23 cellular contexts compared by ENCODE assay signal in the genomic region with DNA sequence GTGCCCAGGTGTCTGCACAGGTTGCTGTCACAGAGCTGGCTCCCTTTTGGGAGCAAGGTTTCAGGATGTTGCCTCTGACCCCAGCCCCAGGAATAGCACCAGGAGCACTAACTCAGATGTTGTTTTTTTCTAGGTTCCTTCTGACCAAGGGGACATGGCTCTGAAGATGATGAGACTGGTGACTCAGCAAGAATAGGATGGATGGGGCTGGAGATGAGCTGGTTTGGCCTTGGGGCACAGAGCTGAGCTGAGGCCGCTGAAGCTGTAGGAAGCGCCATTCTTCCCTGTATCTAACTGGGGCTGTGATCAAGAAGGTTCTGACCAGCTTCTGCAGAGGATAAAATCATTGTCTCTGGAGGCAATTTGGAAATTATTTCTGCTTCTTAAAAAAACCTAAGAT. TPM values are rescaled to one million over a fixed set of nuclear protein-coding genes. Genes with fewer than 3 reads are reported as not detected.
A peak's percentile ranks its signal among the peaks of the same experiment; 100 is the strongest.
DNase-seq lines count a peak whose midpoint lies in the region; ATAC-seq, FAIRE-seq and TF ChIP-seq lines count a peak whose summit lies in the region.
"Had no signal": no experiment of that assay in that cellular context is flagged by ENCODE, and none has a peak within 500 bp of the region (broad histone marks: within the 10 kb centered on the region; RNA-seq: fewer than 3 reads in every experiment).

No MANE protein-coding gene starts in this region.

- no peaks in the 10 kb centered on the region for H3K9me2 ChIP-seq in OCI-LY1 (ENCODE audit: low read depth, low read length)

- TF ChIP-seq RAD21 in A549 (conservative IDR thresholded peaks at IDR 0.05 in 1 of 2, IDR thresholded peaks at IDR 0.05 in 1 of 2): no peak

- H3K27me3 Mint-ChIP-seq in HFFc6 (ENCODE audit: insufficient read depth): peaks cover 3% of the 10 kb centered on the region
- H3K27me3 Mint-ChIP-seq: central memory CD8-positive, alpha-beta T cell had no signal

- peaks cover 11% of the 10 kb centered on the region; the same call in 2 of the 3 replicates for H3K4me1 ChIP-seq in A549
- peaks cover 24% of the 10 kb centered on the region for H3K4me1 ChIP-seq in OCI-LY1 (ENCODE audit: insufficient read depth, low read length, severe bottlenecking)
- H3K4me1 ChIP-seq in effector memory CD4-positive, alpha-beta T cell (ENCODE audit: control insufficient read depth, insufficient read depth, low read length, poor library complexity, severe bottlenecking): no peaks in the 10 kb centered on the region
- H3K4me1 ChIP-seq: psoas muscle had no signal

- H3K79me2 ChIP-seq in OCI-LY1 (ENCODE audit: insufficient read depth, low read length): no peaks in the 10 kb centered on the region

- no peak overlapping the region for H3K4me3 ChIP-seq in A549
- H3K4me3 ChIP-seq in OCI-LY1 (ENCODE audit: low read depth, low read length, poor library complexity, severe bottlenecking): no peak overlapping the region
- no peak overlapping the region for H3K4me3 ChIP-seq in epithelial cell of esophagus (ENCODE audit: low read length)
- no peak overlapping the region for H3K4me3 ChIP-seq in effector memory CD4-positive, alpha-beta T cell (ENCODE audit: insufficient read depth, low read depth, low read length, poor library complexity, severe bottlenecking)
- H3K4me3 ChIP-seq: psoas muscle had no signal

- no peak for TF ChIP-seq EP300 in A549 (IDR thresholded peaks at IDR 0.05)

- no peak overlapping the region for H3K27ac ChIP-seq in A549
- peak overlapping the region; percentile 39 for H3K27ac ChIP-seq in OCI-LY1 (ENCODE audit: low read depth, low read length, poor library complexity, severe bottlenecking)
- H3K27ac ChIP-seq in effector memory CD4-positive, alpha-beta T cell (ENCODE audit: insufficient read depth, low read length, poor library complexity, severe bottlenecking): no peak overlapping the region
- H3K27ac ChIP-seq: psoas muscle had no signal

- peaks cover 21% of the 10 kb centered on the region; the same call in 1 of the 2 replicates for H3K36me3 ChIP-seq in OCI-LY1 (ENCODE audit: insufficient read depth, low read length)
- no peaks in the 10 kb centered on the region for H3K36me3 ChIP-seq in effector memory CD4-positive, alpha-beta T cell (ENCODE audit: control insufficient read depth, insufficient read depth, low read length)

- H3K4me1 Mint-ChIP-seq in HFFc6 (ENCODE audit: low read depth): peaks cover 11% of the 10 kb centered on the region

- no peaks in the 10 kb centered on the region for H3F3A ChIP-seq in OCI-LY1 (ENCODE audit: insufficient read depth, low read length)

- H3K9me3 Mint-ChIP-seq in HFFc6: no peaks in the 10 kb centered on the region
- H3K9me3 Mint-ChIP-seq: activated naive CD4-positive, alpha-beta T cell treated with anti-CD3 and anti-CD28 coated beads for 36 hours; CD4-positive, CD25-positive, alpha-beta regulatory T cell; central memory CD8-positive, alpha-beta T cell; mesothelial cell of epicardium; neural crest cell had no signal

- no peak overlapping the region for H3K4me2 ChIP-seq in A549
- H3K4me2 ChIP-seq in OCI-LY1 (ENCODE audit: low read length): no peak overlapping the region

- TF ChIP-seq POLR2A in A549 (IDR thresholded peaks at IDR 0.05; ENCODE audit: low read length): no peak

- DNase-seq in A549 (ENCODE audit: low read depth in 1 of 2, low spot score in 1 of 2) (no peak), HFFc6 (peak; percentile 6), epithelial cell of esophagus (ENCODE audit: low read depth) (peak; percentile 33), NCI-H69 (lab: John Stamatoyannopoulos, UW) (no peak)
- DNase-seq in effector memory CD4-positive, alpha-beta T cell: no peak
- DNase-seq: ACHN; activated CD4-positive, alpha-beta T cell treated with anti-CD3 and anti-CD28 coated beads, Interleukin-2, amount 50 U/mL, for 4 hours; activated naive CD4-positive, alpha-beta T cell treated with anti-CD3 and anti-CD28 coated beads for 36 hours; activated T-cell treated with anti-CD3 and anti-CD28 coated beads, Interleukin-2, amount 50 U/mL, for 1 hour; anterior cingulate cortex; CD4-positive, CD25-positive, alpha-beta regulatory T cell; NCI-H748 treated with DMSO at 0.1 percent for 48 hours; psoas muscle; small intestine; stimulated activated CD4-positive, alpha-beta T cell treated with anti-CD3 and anti-CD28 coated beads, Interleukin-2, amount 100 ng/mL, for 48 hours; SW 1271 had no signal

- TF ChIP-seq CTCF in A549 (IDR thresholded peaks at IDR 0.05) (no peak), HFFc6 (IDR thresholded peaks at IDR 0.05) (no peak), OCI-LY1 (IDR thresholded peaks at IDR 0.05; ENCODE audit: low read length) (no peak), epithelial cell of esophagus (IDR thresholded peaks at IDR 0.05; ENCODE audit: insufficient read depth, low read depth, low read length, missing control alignments) (no peak)

- FAIRE-seq in A549 (lab: Jason Lieb, UNC): no peak
- FAIRE-seq: small intestine had no signal

- no peak overlapping the region for H3K9ac ChIP-seq in OCI-LY1 (ENCODE audit: low read length)

- 91% methylated on average over 2 of the region's 2 CpGs for WGBS in A549 (ENCODE audit: missing lambda C conversion rate)

- ATAC-seq in A549 (no peak), GM21825 (IDR thresholded peaks at IDR 0.05; ENCODE audit: unreplicated experiment) (no peak), GM21367 (IDR thresholded peaks at IDR 0.05; ENCODE audit: unreplicated experiment) (no peak)
- ATAC-seq: Panc1 had no signal

- CTCF ChIA-PET in A549 (lab: Yijun Ruan, JAX): interaction anchor here (0.6 to 2.0 kb wide), 5 partner anchors 11 to 474 kb away, joined by 3 to 7 read pairs (median 5); a partner anchor contains a TSS

- H3K36me3 Mint-ChIP-seq in HFFc6 (ENCODE audit: low read depth): peaks cover 10% of the 10 kb centered on the region; the same call in 1 of the 2 replicates

- H4K20me1 ChIP-seq in OCI-LY1 (ENCODE audit: insufficient read depth, low read length): no peaks in the 10 kb centered on the region

- POLR2A ChIA-PET in A549 (lab: Yijun Ruan, JAX): no interaction called here

- H3K9me3 ChIP-seq in A549 (no peaks in the 10 kb centered on the region), OCI-LY1 (ENCODE audit: low read length) (no peaks in the 10 kb centered on the region)
- H3K9me3 ChIP-seq in effector memory CD4-positive, alpha-beta T cell (ENCODE audit: control insufficient read depth, low read length): no peaks in the 10 kb centered on the region
- H3K9me3 ChIP-seq: psoas muscle had no signal

- no peak overlapping the region for H3K4me3 Mint-ChIP-seq in HFFc6
- H3K4me3 Mint-ChIP-seq: activated naive CD4-positive, alpha-beta T cell treated with anti-CD3 and anti-CD28 coated beads for 36 hours; CD4-positive, CD25-positive, alpha-beta regulatory T cell; central memory CD8-positive, alpha-beta T cell; mesothelial cell of epicardium; neural crest cell had no signal

- no peak overlapping the region for H2AFZ ChIP-seq in OCI-LY1 (ENCODE audit: low read length)

- no peak overlapping the region for H3K27ac Mint-ChIP-seq in HFFc6
- H3K27ac Mint-ChIP-seq: activated naive CD4-positive, alpha-beta T cell treated with anti-CD3 and anti-CD28 coated beads for 36 hours; CD4-positive, CD25-positive, alpha-beta regulatory T cell; mesothelial cell of epicardium had no signal

- H3K27me3 ChIP-seq in OCI-LY1 (ENCODE audit: insufficient read depth, low read length): no peaks in the 10 kb centered on the region
- H3K27me3 ChIP-seq in effector memory CD4-positive, alpha-beta T cell (replicated peaks; ENCODE audit: control insufficient read depth, insufficient read depth, low read length, poor library complexity, severe bottlenecking): no peaks in the 10 kb centered on the region

TF ChIP-seq in A549, 52 proteins besides CTCF, POLR2A, EP300 and RAD21:
- TF ChIP-seq KDM5A (IDR thresholded peaks at IDR 0.05): no peak
- TF ChIP-seq ZSCAN20 (CRISPR knock-in tag; IDR thresholded peaks at IDR 0.05): no peak
- peak; percentile 69 for TF ChIP-seq MAFK (IDR thresholded peaks at IDR 0.05; ENCODE audit: partially characterized antibody)
- no peak for TF ChIP-seq SREBF2 (IDR thresholded peaks at IDR 0.05)
- TF ChIP-seq, protein P1, sequence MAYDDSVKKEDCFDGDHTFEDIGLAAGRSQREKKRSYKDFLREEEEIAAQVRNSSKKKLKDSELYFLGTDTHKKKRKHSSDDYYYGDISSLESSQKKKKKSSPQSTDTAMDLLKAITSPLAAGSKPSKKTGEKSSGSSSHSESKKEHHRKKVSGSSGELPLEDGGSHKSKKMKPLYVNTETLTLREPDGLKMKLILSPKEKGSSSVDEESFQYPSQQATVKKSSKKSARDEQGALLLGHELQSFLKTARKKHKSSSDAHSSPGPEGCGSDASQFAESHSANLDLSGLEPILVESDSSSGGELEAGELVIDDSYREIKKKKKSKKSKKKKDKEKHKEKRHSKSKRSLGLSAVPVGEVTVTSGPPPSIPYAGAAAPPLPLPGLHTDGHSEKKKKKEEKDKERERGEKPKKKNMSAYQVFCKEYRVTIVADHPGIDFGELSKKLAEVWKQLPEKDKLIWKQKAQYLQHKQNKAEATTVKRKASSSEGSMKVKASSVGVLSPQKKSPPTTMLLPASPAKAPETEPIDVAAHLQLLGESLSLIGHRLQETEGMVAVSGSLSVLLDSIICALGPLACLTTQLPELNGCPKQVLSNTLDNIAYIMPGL (CRISPR knock-in tag; IDR thresholded peaks at IDR 0.05; ENCODE audit: borderline replicate concordance): no peak

RNA-seq across cellular contexts. Expression of a gene that starts 28.1 kb away (rescaled TPM):
- 42.9 and 45.0 TPM in 2 replicates for polyA plus RNA-seq in A549 (2011; rRNA removed)
- 25.0 and 28.2 TPM in 2 replicates for polyA plus RNA-seq in A549 (2012; cell fraction: cytosol; rRNA removed)
- 48.4 and 51.3 TPM in 2 replicates for polyA plus RNA-seq in A549 (2012; cell fraction: nucleus; rRNA removed)
- polyA plus RNA-seq in A549 (2017; fragmentation: RNase III; extraction: RNeasy Plus Mini Kit Qiagen cat#74134 plus additional on column Dnase treatment): 37.5 to 47.6 TPM (median 44.5 TPM) in 3 replicates
- polyA minus RNA-seq in A549 (2011; rRNA and poly(A)+ RNA removed): 7.3 and 7.4 TPM in 2 replicates
- 10 to 100 TPM; 37.4 to 42.5 (median 39.7) TPM for total RNA-seq in HFFc6 (2021; fragmentation: NEBNext Ultra II Directional; extraction: Animal tissue kit (Norgen Biotek cat#: 25700))

RNA-seq across cellular contexts. Expression of a gene that starts 45.2 kb away (rescaled TPM):
- polyA plus RNA-seq in A549 (2011; rRNA removed) (13.5 and 16.9 TPM in 2 replicates), A549 (2017; fragmentation: RNase III; extraction: RNeasy Plus Mini Kit Qiagen cat#74134 plus additional on column Dnase treatment) (19.9 to 20.7 TPM (median 20.3 TPM) in 3 replicates)
- 4.5 and 4.6 TPM in 2 replicates for polyA plus RNA-seq in A549 (2012; cell fraction: cytosol; rRNA removed)
- polyA plus RNA-seq in A549 (2012; cell fraction: nucleus; rRNA removed): 3.7 and 5.9 TPM in 2 replicates
- polyA minus RNA-seq in A549 (2011; rRNA and poly(A)+ RNA removed): 6.9 and 7.2 TPM in 2 replicates
- 10 to 100 TPM; 13.6 to 16.4 (median 16.2) TPM for total RNA-seq in HFFc6 (2021; fragmentation: NEBNext Ultra II Directional; extraction: Animal tissue kit (Norgen Biotek cat#: 25700))

Comparison
In these comparisons a context has a peak if more than half of its experiments do, and no peak if none do; other contexts are left out.
1. DNase-seq: peak in HFFc6 (single experiment) and epithelial cell of esophagus (single experiment); none in A549 (0 of 2), effector memory CD4-positive, alpha-beta T cell (0 of 3) and NCI-H69 (single experiment).